In the genomic region with DNA sequence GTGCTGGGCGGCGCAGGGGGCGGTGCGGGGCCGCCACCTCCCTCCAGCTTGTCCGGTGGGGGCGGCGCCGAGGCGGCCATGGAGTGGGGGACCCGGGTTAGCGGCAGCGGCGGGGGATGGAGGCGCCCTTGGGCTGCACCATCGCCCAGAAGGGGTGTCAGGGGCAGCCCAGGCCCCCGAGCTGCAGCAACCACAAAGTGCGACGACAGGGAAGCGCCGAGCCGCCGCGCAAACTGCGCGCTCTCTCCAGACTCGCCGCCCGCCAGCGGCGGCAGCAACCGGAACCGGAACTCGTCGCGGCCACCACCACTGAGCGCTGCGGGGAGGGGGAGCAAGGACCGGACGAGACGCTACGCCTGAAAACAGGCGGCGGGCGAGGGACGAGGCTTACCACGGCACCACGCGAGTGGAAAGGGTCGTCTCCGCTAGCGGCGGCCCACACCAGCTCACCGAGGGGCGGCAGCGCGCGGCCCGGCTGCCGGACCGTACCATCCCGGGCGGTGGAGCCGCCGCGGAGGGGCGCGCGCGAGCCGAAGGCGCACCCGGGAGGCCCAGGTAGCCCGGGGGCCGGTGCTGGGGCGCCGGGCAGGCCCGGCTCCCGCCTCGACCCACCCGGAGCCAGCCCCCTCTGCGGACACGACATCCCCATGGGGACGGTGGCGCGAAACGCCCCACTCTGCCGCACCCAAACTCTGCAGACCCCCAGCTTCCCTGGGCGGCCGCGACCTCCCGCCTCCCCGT, we compare ENCODE assay signal across 1 cellular context.
TF ChIP-seq lines count a peak whose summit lies in the region.

A gene with protein sequence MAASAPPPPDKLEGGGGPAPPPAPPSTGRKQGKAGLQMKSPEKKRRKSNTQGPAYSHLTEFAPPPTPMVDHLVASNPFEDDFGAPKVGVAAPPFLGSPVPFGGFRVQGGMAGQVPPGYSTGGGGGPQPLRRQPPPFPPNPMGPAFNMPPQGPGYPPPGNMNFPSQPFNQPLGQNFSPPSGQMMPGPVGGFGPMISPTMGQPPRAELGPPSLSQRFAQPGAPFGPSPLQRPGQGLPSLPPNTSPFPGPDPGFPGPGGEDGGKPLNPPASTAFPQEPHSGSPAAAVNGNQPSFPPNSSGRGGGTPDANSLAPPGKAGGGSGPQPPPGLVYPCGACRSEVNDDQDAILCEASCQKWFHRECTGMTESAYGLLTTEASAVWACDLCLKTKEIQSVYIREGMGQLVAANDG (minus strand): TSS at position 286 of the 741 bp plus-strand sequence. CDS start 206 bp downstream, at position 80.

TF ChIP-seq in H1, 55 proteins besides CTCF, POLR2A, EP300 and RAD21 (continues in another document):
- TF ChIP-seq GTF2F1 (IDR thresholded peaks at IDR 0.05; ENCODE audit: borderline replicate concordance, low read depth, low read length) = no peak
- TF ChIP-seq TCF12 (IDR thresholded peaks at IDR 0.05; ENCODE audit: low read depth, low read length) = no peak
- no peak for TF ChIP-seq BRCA1 (IDR thresholded peaks at IDR 0.05; ENCODE audit: low read depth, low read length)
- peak; percentile 64; the same call in 1 of the 2 replicates for TF ChIP-seq JUND (IDR thresholded peaks at IDR 0.05; ENCODE audit: low read length)
- no peak for TF ChIP-seq EGR1 (IDR thresholded peaks at IDR 0.05; ENCODE audit: borderline replicate concordance, low read depth, low read length)
- TF ChIP-seq CEBPB (IDR thresholded peaks at IDR 0.05; ENCODE audit: low read depth, low read length) = no peak
- no peak for TF ChIP-seq CBX8 (IDR thresholded peaks at IDR 0.05; ENCODE audit: borderline replicate concordance, low read depth, low read length)
- no peak for TF ChIP-seq SP2 (IDR thresholded peaks at IDR 0.05; ENCODE audit: low read length)
- no peak for TF ChIP-seq TEAD4 (IDR thresholded peaks at IDR 0.05; ENCODE audit: low read depth, low read length)
- no peak for TF ChIP-seq ZNF274 (IDR thresholded peaks at IDR 0.05; ENCODE audit: borderline replicate concordance, extremely low read depth, low read length)
- TF ChIP-seq, protein P1, sequence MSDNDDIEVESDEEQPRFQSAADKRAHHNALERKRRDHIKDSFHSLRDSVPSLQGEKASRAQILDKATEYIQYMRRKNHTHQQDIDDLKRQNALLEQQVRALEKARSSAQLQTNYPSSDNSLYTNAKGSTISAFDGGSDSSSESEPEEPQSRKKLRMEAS (IDR thresholded peaks at IDR 0.05) = peak; percentile 35; the same call in 1 of the 2 replicates
- TF ChIP-seq CHD2 (IDR thresholded peaks at IDR 0.05; ENCODE audit: low read length) = no peak
- no peak for TF ChIP-seq CHD1 (IDR thresholded peaks at IDR 0.05; ENCODE audit: low read depth, low read length)
- TF ChIP-seq TBP (IDR thresholded peaks at IDR 0.05; ENCODE audit: low read depth, low read length) = peak; percentile 42; the same call in 1 of the 2 replicates
- no peak for TF ChIP-seq RNF2 (IDR thresholded peaks at IDR 0.05; ENCODE audit: borderline replicate concordance, low read depth, low read length, missing control alignments, poor library complexity, severe bottlenecking)
- TF ChIP-seq BCL11A (IDR thresholded peaks at IDR 0.05; ENCODE audit: low read depth in 2 of 2, low read length in 2 of 2) = no peak
- peak; percentile 67 for TF ChIP-seq KDM4A (IDR thresholded peaks at IDR 0.05; ENCODE audit: low read depth, low read length, severe bottlenecking)
- TF ChIP-seq, protein P2, sequence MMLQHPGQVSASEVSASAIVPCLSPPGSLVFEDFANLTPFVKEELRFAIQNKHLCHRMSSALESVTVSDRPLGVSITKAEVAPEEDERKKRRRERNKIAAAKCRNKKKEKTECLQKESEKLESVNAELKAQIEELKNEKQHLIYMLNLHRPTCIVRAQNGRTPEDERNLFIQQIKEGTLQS (IDR thresholded peaks at IDR 0.05; ENCODE audit: insufficient read depth, low read depth, low read length) = no peak
- no peak for TF ChIP-seq MAFK (IDR thresholded peaks at IDR 0.05; ENCODE audit: low read depth, low read length)
- no peak for TF ChIP-seq RFX5 (IDR thresholded peaks at IDR 0.05; ENCODE audit: borderline replicate concordance, low read depth, low read length)
- TF ChIP-seq CTBP2 (IDR thresholded peaks at IDR 0.05; ENCODE audit: borderline replicate concordance, insufficient read depth, insufficient read length, low read length) = no peak
- TF ChIP-seq JUN (IDR thresholded peaks at IDR 0.05; ENCODE audit: low read depth, low read length) = no peak
- no peak for TF ChIP-seq SP1 (IDR thresholded peaks at IDR 0.05; ENCODE audit: low read depth, low read length)
- peak; percentile 22; the same call in 1 of the 2 replicates for TF ChIP-seq BACH1 (IDR thresholded peaks at IDR 0.05; ENCODE audit: low read length)
- 0 out of 2 replicates have a peak, but pooled peaks have one; percentile 41 for TF ChIP-seq KDM5A (IDR thresholded peaks at IDR 0.05; ENCODE audit: low read length)
- peak; percentile 85 for TF ChIP-seq PHF8 (conservative IDR thresholded peaks at IDR 0.05; ENCODE audit: low read depth, low read length)
- TF ChIP-seq, protein P3, sequence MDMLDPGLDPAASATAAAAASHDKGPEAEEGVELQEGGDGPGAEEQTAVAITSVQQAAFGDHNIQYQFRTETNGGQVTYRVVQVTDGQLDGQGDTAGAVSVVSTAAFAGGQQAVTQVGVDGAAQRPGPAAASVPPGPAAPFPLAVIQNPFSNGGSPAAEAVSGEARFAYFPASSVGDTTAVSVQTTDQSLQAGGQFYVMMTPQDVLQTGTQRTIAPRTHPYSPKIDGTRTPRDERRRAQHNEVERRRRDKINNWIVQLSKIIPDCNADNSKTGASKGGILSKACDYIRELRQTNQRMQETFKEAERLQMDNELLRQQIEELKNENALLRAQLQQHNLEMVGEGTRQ (IDR thresholded peaks at IDR 0.05; ENCODE audit: low read length) = no peak
- TF ChIP-seq POU5F1 (IDR thresholded peaks at IDR 0.05; ENCODE audit: low read depth, low read length) = no peak
- TF ChIP-seq HDAC6 (IDR thresholded peaks at IDR 0.05; ENCODE audit: low read depth, low read length) = no peak
- peak; percentile 91; the same call in 1 of the 2 replicates for TF ChIP-seq RBBP5 (IDR thresholded peaks at IDR 0.05; ENCODE audit: borderline replicate concordance, low read depth, low read length)
- peak; percentile 89 for TF ChIP-seq CREB1 (IDR thresholded peaks at IDR 0.05)
- no peak for TF ChIP-seq FOSL1 (IDR thresholded peaks at IDR 0.05; ENCODE audit: insufficient read depth, low read depth, low read length)
- TF ChIP-seq ASH2L (IDR thresholded peaks at IDR 0.05; ENCODE audit: low read length) = peak; percentile 78
- TF ChIP-seq, protein P4, sequence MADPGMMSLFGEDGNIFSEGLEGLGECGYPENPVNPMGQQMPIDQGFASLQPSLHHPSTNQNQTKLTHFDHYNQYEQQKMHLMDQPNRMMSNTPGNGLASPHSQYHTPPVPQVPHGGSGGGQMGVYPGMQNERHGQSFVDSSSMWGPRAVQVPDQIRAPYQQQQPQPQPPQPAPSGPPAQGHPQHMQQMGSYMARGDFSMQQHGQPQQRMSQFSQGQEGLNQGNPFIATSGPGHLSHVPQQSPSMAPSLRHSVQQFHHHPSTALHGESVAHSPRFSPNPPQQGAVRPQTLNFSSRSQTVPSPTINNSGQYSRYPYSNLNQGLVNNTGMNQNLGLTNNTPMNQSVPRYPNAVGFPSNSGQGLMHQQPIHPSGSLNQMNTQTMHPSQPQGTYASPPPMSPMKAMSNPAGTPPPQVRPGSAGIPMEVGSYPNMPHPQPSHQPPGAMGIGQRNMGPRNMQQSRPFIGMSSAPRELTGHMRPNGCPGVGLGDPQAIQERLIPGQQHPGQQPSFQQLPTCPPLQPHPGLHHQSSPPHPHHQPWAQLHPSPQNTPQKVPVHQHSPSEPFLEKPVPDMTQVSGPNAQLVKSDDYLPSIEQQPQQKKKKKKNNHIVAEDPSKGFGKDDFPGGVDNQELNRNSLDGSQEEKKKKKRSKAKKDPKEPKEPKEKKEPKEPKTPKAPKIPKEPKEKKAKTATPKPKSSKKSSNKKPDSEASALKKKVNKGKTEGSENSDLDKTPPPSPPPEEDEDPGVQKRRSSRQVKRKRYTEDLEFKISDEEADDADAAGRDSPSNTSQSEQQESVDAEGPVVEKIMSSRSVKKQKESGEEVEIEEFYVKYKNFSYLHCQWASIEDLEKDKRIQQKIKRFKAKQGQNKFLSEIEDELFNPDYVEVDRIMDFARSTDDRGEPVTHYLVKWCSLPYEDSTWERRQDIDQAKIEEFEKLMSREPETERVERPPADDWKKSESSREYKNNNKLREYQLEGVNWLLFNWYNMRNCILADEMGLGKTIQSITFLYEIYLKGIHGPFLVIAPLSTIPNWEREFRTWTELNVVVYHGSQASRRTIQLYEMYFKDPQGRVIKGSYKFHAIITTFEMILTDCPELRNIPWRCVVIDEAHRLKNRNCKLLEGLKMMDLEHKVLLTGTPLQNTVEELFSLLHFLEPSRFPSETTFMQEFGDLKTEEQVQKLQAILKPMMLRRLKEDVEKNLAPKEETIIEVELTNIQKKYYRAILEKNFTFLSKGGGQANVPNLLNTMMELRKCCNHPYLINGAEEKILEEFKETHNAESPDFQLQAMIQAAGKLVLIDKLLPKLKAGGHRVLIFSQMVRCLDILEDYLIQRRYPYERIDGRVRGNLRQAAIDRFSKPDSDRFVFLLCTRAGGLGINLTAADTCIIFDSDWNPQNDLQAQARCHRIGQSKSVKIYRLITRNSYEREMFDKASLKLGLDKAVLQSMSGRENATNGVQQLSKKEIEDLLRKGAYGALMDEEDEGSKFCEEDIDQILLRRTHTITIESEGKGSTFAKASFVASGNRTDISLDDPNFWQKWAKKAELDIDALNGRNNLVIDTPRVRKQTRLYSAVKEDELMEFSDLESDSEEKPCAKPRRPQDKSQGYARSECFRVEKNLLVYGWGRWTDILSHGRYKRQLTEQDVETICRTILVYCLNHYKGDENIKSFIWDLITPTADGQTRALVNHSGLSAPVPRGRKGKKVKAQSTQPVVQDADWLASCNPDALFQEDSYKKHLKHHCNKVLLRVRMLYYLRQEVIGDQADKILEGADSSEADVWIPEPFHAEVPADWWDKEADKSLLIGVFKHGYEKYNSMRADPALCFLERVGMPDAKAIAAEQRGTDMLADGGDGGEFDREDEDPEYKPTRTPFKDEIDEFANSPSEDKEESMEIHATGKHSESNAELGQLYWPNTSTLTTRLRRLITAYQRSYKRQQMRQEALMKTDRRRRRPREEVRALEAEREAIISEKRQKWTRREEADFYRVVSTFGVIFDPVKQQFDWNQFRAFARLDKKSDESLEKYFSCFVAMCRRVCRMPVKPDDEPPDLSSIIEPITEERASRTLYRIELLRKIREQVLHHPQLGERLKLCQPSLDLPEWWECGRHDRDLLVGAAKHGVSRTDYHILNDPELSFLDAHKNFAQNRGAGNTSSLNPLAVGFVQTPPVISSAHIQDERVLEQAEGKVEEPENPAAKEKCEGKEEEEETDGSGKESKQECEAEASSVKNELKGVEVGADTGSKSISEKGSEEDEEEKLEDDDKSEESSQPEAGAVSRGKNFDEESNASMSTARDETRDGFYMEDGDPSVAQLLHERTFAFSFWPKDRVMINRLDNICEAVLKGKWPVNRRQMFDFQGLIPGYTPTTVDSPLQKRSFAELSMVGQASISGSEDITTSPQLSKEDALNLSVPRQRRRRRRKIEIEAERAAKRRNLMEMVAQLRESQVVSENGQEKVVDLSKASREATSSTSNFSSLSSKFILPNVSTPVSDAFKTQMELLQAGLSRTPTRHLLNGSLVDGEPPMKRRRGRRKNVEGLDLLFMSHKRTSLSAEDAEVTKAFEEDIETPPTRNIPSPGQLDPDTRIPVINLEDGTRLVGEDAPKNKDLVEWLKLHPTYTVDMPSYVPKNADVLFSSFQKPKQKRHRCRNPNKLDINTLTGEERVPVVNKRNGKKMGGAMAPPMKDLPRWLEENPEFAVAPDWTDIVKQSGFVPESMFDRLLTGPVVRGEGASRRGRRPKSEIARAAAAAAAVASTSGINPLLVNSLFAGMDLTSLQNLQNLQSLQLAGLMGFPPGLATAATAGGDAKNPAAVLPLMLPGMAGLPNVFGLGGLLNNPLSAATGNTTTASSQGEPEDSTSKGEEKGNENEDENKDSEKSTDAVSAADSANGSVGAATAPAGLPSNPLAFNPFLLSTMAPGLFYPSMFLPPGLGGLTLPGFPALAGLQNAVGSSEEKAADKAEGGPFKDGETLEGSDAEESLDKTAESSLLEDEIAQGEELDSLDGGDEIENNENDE (IDR thresholded peaks at IDR 0.05; ENCODE audit: insufficient replicate concordance, low read length) = no peak
- TF ChIP-seq POLR2AphosphoS5 (IDR thresholded peaks at IDR 0.05; ENCODE audit: low read depth, low read length) = peak; percentile 92
- no peak for TF ChIP-seq SIX5 (IDR thresholded peaks at IDR 0.05; ENCODE audit: low read depth, low read length)
- TF ChIP-seq SIN3A (conservative IDR thresholded peaks at IDR 0.05 in 1 of 2, IDR thresholded peaks at IDR 0.05 in 1 of 2; ENCODE audit: low read depth in 1 of 2, low read length in 2 of 2) = peak; percentile 36 to 59; a peak in 3 of 4 replicates
- no peak for TF ChIP-seq SRF (IDR thresholded peaks at IDR 0.05; ENCODE audit: low read depth, low read length)
- 0 out of 2 replicates have a peak, but pooled peaks have one; percentile 2 for TF ChIP-seq NRF1 (IDR thresholded peaks at IDR 0.05; ENCODE audit: low read depth, low read length)
- no peak for TF ChIP-seq CBX5 (IDR thresholded peaks at IDR 0.05; ENCODE audit: low read depth, low read length)
- TF ChIP-seq HDAC2 (IDR thresholded peaks at IDR 0.05; ENCODE audit: borderline replicate concordance in 1 of 2, low read depth in 2 of 2, low read length in 2 of 2) = 0 out of 4 replicates have a peak, but pooled peaks of 1 of the 2 experiments have one; percentile 10
- no peak for TF ChIP-seq SAP30 (IDR thresholded peaks at IDR 0.05; ENCODE audit: insufficient read depth, insufficient replicate concordance, low read length)
- TF ChIP-seq, protein P5, sequence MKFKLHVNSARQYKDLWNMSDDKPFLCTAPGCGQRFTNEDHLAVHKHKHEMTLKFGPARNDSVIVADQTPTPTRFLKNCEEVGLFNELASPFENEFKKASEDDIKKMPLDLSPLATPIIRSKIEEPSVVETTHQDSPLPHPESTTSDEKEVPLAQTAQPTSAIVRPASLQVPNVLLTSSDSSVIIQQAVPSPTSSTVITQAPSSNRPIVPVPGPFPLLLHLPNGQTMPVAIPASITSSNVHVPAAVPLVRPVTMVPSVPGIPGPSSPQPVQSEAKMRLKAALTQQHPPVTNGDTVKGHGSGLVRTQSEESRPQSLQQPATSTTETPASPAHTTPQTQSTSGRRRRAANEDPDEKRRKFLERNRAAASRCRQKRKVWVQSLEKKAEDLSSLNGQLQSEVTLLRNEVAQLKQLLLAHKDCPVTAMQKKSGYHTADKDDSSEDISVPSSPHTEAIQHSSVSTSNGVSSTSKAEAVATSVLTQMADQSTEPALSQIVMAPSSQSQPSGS (IDR thresholded peaks at IDR 0.05; ENCODE audit: low read length) = no peak
- TF ChIP-seq SP4 (IDR thresholded peaks at IDR 0.05; ENCODE audit: low read length) = no peak
- no peak for TF ChIP-seq NANOG (IDR thresholded peaks at IDR 0.05; ENCODE audit: insufficient read depth, low read depth, low read length, poor library complexity, severe bottlenecking)
- TF ChIP-seq GABPA (IDR thresholded peaks at IDR 0.05; ENCODE audit: borderline replicate concordance, insufficient read depth, low read length) = peak; percentile 88
- TF ChIP-seq KDM1A (IDR thresholded peaks at IDR 0.05; ENCODE audit: borderline replicate concordance, low read length) = no peak
- no peak for TF ChIP-seq SIRT6 (IDR thresholded peaks at IDR 0.05; ENCODE audit: low read length)
- 0 out of 2 replicates have a peak, but pooled peaks have one; percentile 19 for TF ChIP-seq YY1 (IDR thresholded peaks at IDR 0.05; ENCODE audit: low read depth, low read length)
- TF ChIP-seq TAF7 (optimal IDR thresholded peaks at IDR 0.05; ENCODE audit: borderline replicate concordance, low read depth, low read length) = peak; percentile 83
- TF ChIP-seq TAF1 (IDR thresholded peaks at IDR 0.05; ENCODE audit: low read depth, low read length) = peak; percentile 86
- TF ChIP-seq SUZ12 (IDR thresholded peaks at IDR 0.05; ENCODE audit: low read length) = no peak
- no peak for TF ChIP-seq EZH2 (IDR thresholded peaks at IDR 0.05; ENCODE audit: low read depth, low read length, severe bottlenecking)
